12 cellular contexts compared by ENCODE assay signal in the genomic region with DNA sequence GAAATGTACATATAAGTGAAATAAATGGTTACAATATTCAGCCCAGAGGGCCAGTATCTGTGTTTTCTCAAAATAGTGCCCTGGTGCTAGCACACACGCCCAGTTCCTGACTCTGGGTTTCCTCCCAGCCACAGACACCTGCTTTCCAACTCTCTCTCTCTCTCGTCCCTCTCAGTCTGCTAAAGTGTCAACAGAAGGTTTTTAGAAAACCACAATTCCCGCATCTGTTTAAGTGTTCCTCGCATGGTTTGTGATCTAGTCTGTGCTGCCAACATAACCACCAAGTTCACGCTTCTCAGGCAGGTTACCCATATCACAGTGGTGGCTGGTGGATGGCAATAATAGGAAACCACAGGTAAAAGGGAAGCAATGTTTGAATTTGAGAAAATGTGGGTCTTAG. TPM values are rescaled to one million over a fixed set of nuclear protein-coding genes. Genes with fewer than 3 reads are reported as not detected.
DNase-seq lines count a peak whose midpoint lies in the region; ATAC-seq, FAIRE-seq and TF ChIP-seq lines count a peak whose summit lies in the region.
"Had no signal": no experiment of that assay in that cellular context is flagged by ENCODE, and none has a peak within 500 bp of the region (broad histone marks: within the 10 kb centered on the region; RNA-seq: fewer than 3 reads in every experiment).

No MANE protein-coding gene starts in this region.

- ATAC-seq in HG02623 (IDR thresholded peaks at IDR 0.05; ENCODE audit: unreplicated experiment) (peak; percentile 55), natural killer cell (peak; percentile 61 to 79 (median 75)), right cardiac atrium (no peak), HG03460 (IDR thresholded peaks at IDR 0.05; ENCODE audit: unreplicated experiment) (no peak)
- ATAC-seq in activated CD8-positive, alpha-beta T cell treated with anti-CD3 and anti-CD28 coated beads, Interleukin-2, amount 10 ng/mL, durations not matched to agents 7 days and 5 days: peak; percentile 75
- ATAC-seq: HepG2, left lung had no signal

- peaks cover 70% of the 10 kb centered on the region for H3K4me1 Mint-ChIP-seq in activated CD8-positive, alpha-beta T cell treated with anti-CD3 and anti-CD28 coated beads, Interleukin-2, amount 10 ng/mL, durations not matched to agents 7 days and 5 days (ENCODE audit: low read depth)
- H3K4me1 Mint-ChIP-seq in natural killer cell: peaks cover 71 to 79% of the 10 kb centered on the region in 2 donors

- no peaks in the 10 kb centered on the region for H3K27me3 Mint-ChIP-seq in activated CD8-positive, alpha-beta T cell treated with anti-CD3 and anti-CD28 coated beads, Interleukin-2, amount 10 ng/mL, durations not matched to agents 7 days and 5 days (ENCODE audit: low read depth)
- H3K27me3 Mint-ChIP-seq in natural killer cell (ENCODE audit: low read depth in 2 of 2): no peaks in the 10 kb centered on the region

- no peaks in the 10 kb centered on the region for H3K27me3 ChIP-seq in right cardiac atrium (ENCODE audit: control insufficient read depth, insufficient read depth)
- H3K27me3 ChIP-seq: dorsolateral prefrontal cortex, left lung had no signal

- 69% methylated on average over 5 of the region's 5 CpGs for WGBS in right cardiac atrium

- peak overlapping the region; percentile 16 for H3K4me3 Mint-ChIP-seq in activated CD8-positive, alpha-beta T cell treated with anti-CD3 and anti-CD28 coated beads, Interleukin-2, amount 10 ng/mL, durations not matched to agents 7 days and 5 days
- peak overlapping the region; percentile 76 for H3K4me3 Mint-ChIP-seq in natural killer cell

- no peak overlapping the region for H3K4me3 ChIP-seq in right cardiac atrium (ENCODE audit: low read length)
- H3K4me3 ChIP-seq: dorsolateral prefrontal cortex, left lung had no signal

- FAIRE-seq in GM18507 (lab: Jason Lieb, UNC): peak; percentile 31
- FAIRE-seq: HepG2, RCC 7860 had no signal

- H3K27ac Mint-ChIP-seq in activated CD8-positive, alpha-beta T cell treated with anti-CD3 and anti-CD28 coated beads, Interleukin-2, amount 10 ng/mL, durations not matched to agents 7 days and 5 days: peak overlapping the region; percentile 88
- peak overlapping the region; percentile 32 to 78 for H3K27ac Mint-ChIP-seq in natural killer cell

- DNase-seq in GM18507 (ENCODE audit: extremely low spot score, insufficient read length, low read depth) (no peak), natural killer cell (no peak), right cardiac atrium (no peak), NCI-H1694 (lab: John Stamatoyannopoulos, UW) (no peak)
- DNase-seq in activated CD8-positive, alpha-beta T cell treated with anti-CD3 and anti-CD28 coated beads, Interleukin-2, amount 10 ng/mL, durations not matched to agents 7 days and 5 days: peak; percentile 35
- DNase-seq: dorsolateral prefrontal cortex, left lung, occipital lobe had no signal

- peaks cover 4% of the 10 kb centered on the region for H3K9me3 Mint-ChIP-seq in activated CD8-positive, alpha-beta T cell treated with anti-CD3 and anti-CD28 coated beads, Interleukin-2, amount 10 ng/mL, durations not matched to agents 7 days and 5 days (ENCODE audit: insufficient read depth)
- H3K9me3 Mint-ChIP-seq in natural killer cell: peaks cover 0 to 2% of the 10 kb centered on the region in 2 donors

- TF ChIP-seq CTCF in natural killer cell (IDR thresholded peaks at IDR 0.05): no peak

- H3K4me1 ChIP-seq in right cardiac atrium (ENCODE audit: control insufficient read depth, insufficient read depth, low read length): no peaks in the 10 kb centered on the region
- H3K4me1 ChIP-seq: left lung had no signal

- CTCF ChIA-PET in activated CD8-positive, alpha-beta T cell treated with anti-CD3 and anti-CD28 coated beads, Interleukin-2, amount 10 ng/mL, durations not matched to agents 7 days and 5 days (lab: Charles Lee): no interaction called here

- intact Hi-C loops in natural killer cell (cut with micrococcal nuclease) (loop anchor here (1.0 to 5.0 kb wide), 3 partner anchors 17 to 387 kb away; no protein-coding TSS in a partner anchor), right cardiac atrium (cut with DNase I) (no loop called here)

- peaks cover 80% of the 10 kb centered on the region for H3K36me3 Mint-ChIP-seq in activated CD8-positive, alpha-beta T cell treated with anti-CD3 and anti-CD28 coated beads, Interleukin-2, amount 10 ng/mL, durations not matched to agents 7 days and 5 days (ENCODE audit: low read depth)
- H3K36me3 Mint-ChIP-seq in natural killer cell: peaks cover 25% of the 10 kb centered on the region

- H3K27ac ChIP-seq in right cardiac atrium (ENCODE audit: low read length): no peak overlapping the region
- H3K27ac ChIP-seq: dorsolateral prefrontal cortex, left lung had no signal

- POLR2A ChIA-PET in activated CD8-positive, alpha-beta T cell treated with anti-CD3 and anti-CD28 coated beads, Interleukin-2, amount 10 ng/mL, durations not matched to agents 7 days and 5 days (lab: Charles Lee): no interaction called here

- H3K9me3 ChIP-seq in right cardiac atrium (ENCODE audit: control insufficient read depth, low read length): no peaks in the 10 kb centered on the region
- H3K9me3 ChIP-seq: left lung had no signal

RNA-seq across cellular contexts. Expression of gene UPF3A, which starts 17.8 kb away (rescaled TPM):
- total RNA-seq in activated CD8-positive, alpha-beta T cell treated with anti-CD3 and anti-CD28 coated beads, Interleukin-2, amount 10 ng/mL, durations not matched to agents 7 days and 5 days: 10 to 100 TPM; 53.3 to 58.8 TPM
- 10 to 100 TPM; 37.8 to 66.5 (median 44.7) TPM for total RNA-seq in natural killer cell
- 10 to 100 TPM; 25.3 to 28.2 (median 26.5) TPM for total RNA-seq in right cardiac atrium
- polyA plus RNA-seq in right cardiac atrium: 36.3 TPM

RNA-seq across cellular contexts. Expression of gene CDC16, which starts 28.9 kb away (rescaled TPM):
- total RNA-seq in activated CD8-positive, alpha-beta T cell treated with anti-CD3 and anti-CD28 coated beads, Interleukin-2, amount 10 ng/mL, durations not matched to agents 7 days and 5 days: 10 to 100 TPM; 71.4 to 74.7 TPM
- total RNA-seq in natural killer cell: 10 to 100 TPM; 61.4 to 75.9 (median 70.7) TPM
- 10 to 100 TPM; 35.6 to 52.7 (median 41.5) TPM for total RNA-seq in right cardiac atrium
- 39.0 TPM for polyA plus RNA-seq in right cardiac atrium

RNA-seq across cellular contexts. Expression of gene CHAMP1, which starts 50.7 kb away (rescaled TPM):
- total RNA-seq in activated CD8-positive, alpha-beta T cell treated with anti-CD3 and anti-CD28 coated beads, Interleukin-2, amount 10 ng/mL, durations not matched to agents 7 days and 5 days: 10 to 100 TPM; 31.6 to 33.3 TPM
- total RNA-seq in natural killer cell (10 to 100 TPM in 1 of 3 donors, 1 to 10 TPM in 2; 6.1 to 11.3 (median 7.9) TPM), right cardiac atrium (10 to 100 TPM; 10.7 to 12.8 (median 12.6) TPM)
- 5.2 TPM for polyA plus RNA-seq in right cardiac atrium

Comparison
In these comparisons a context has a peak if more than half of its experiments do, and no peak if none do; other contexts are left out.
1. ATAC-seq: peak in HG02623 (single experiment), activated CD8-positive, alpha-beta T cell treated with anti-CD3 and anti-CD28 coated beads, Interleukin-2, amount 10 ng/mL, durations not matched to agents 7 days and 5 days (single experiment) and natural killer cell (3 of 3); none in right cardiac atrium (0 of 2) and HG03460 (single experiment).